ENCODE assay signal across 1 cellular context in genomic region chr9:137240321-137240840, GRCh38.
TF ChIP-seq lines count a peak whose summit lies in the region.

No MANE protein-coding gene starts in this region.

TF ChIP-seq in HepG2, 621 proteins besides CTCF, POLR2A, EP300 and RAD21 (continued from another document and continues in another):
- TF ChIP-seq ZFP1 (CRISPR knock-in tag; IDR thresholded peaks at IDR 0.05) (no peak), ERF (CRISPR knock-in tag; IDR thresholded peaks at IDR 0.05) (no peak; the same call in 1 of the 2 replicates), SMC3 (IDR thresholded peaks at IDR 0.05; ENCODE audit: low read length) (no peak), ZNF639 (CRISPR knock-in tag; conservative IDR thresholded peaks at IDR 0.05) (peak; percentile 97), TOPORS (CRISPR knock-in tag; IDR thresholded peaks at IDR 0.05) (no peak), SCMH1 (CRISPR knock-in tag; IDR thresholded peaks at IDR 0.05; ENCODE audit: borderline replicate concordance) (no peak), GTF3A (CRISPR knock-in tag; conservative IDR thresholded peaks at IDR 0.05) (no peak; the same call in 1 of the 2 replicates), JARID2 (CRISPR knock-in tag; IDR thresholded peaks at IDR 0.05; ENCODE audit: insufficient replicate concordance) (no peak), CSRNP2 (CRISPR knock-in tag; conservative IDR thresholded peaks at IDR 0.05; ENCODE audit: low read depth) (no peak), ZNF556 (CRISPR knock-in tag; IDR thresholded peaks at IDR 0.05; ENCODE audit: borderline replicate concordance) (0 out of 2 replicates have a peak, but pooled peaks have one; percentile 17), PRDM15 (CRISPR knock-in tag; IDR thresholded peaks at IDR 0.05) (no peak), MZF1 (CRISPR knock-in tag; IDR thresholded peaks at IDR 0.05; ENCODE audit: borderline replicate concordance) (no peak), ZC3H4 (CRISPR knock-in tag; IDR thresholded peaks at IDR 0.05; ENCODE audit: borderline replicate concordance) (no peak), GZF1 (CRISPR knock-in tag; IDR thresholded peaks at IDR 0.05) (peak; percentile 25; the same call in 1 of the 2 replicates), BHLHE40 (IDR thresholded peaks at IDR 0.05; ENCODE audit: low read length) (peak; percentile 75), RBFOX2 (IDR thresholded peaks at IDR 0.05; ENCODE audit: low read depth, low read length) (peak; percentile 68; the same call in 1 of the 2 replicates), ZEB1 (IDR thresholded peaks at IDR 0.05; ENCODE audit: insufficient replicate concordance, low read depth) (no peak), ATF7-NPFF (CRISPR knock-in tag; IDR thresholded peaks at IDR 0.05; ENCODE audit: low read depth) (peak; percentile 89), RAD51 (IDR thresholded peaks at IDR 0.05; ENCODE audit: borderline replicate concordance) (no peak), XRCC5 (optimal IDR thresholded peaks at IDR 0.05; ENCODE audit: low read length) (no peak), NR2F2 (IDR thresholded peaks at IDR 0.05; ENCODE audit: borderline replicate concordance, low read depth) (no peak), AKAP8 (CRISPR knock-in tag; IDR thresholded peaks at IDR 0.05) (peak; percentile 81), ESRRA (CRISPR knock-in tag; IDR thresholded peaks at IDR 0.05; ENCODE audit: low read depth) (peak; percentile 65; the same call in 1 of the 2 replicates), SATB2 (CRISPR knock-in tag; IDR thresholded peaks at IDR 0.05) (no peak; the same call in 1 of the 2 replicates), ZNF24 (IDR thresholded peaks at IDR 0.05) (no peak), U2AF1 (optimal IDR thresholded peaks at IDR 0.05; ENCODE audit: low read depth, low read length) (no peak), ZNF713 (CRISPR knock-in tag; IDR thresholded peaks at IDR 0.05) (no peak), RBM39 (IDR thresholded peaks at IDR 0.05; ENCODE audit: low read depth, low read length, poor library complexity, severe bottlenecking) (no peak), ETV6 (CRISPR knock-in tag; conservative IDR thresholded peaks at IDR 0.05) (peak; percentile 73), MLXIP (CRISPR knock-in tag; IDR thresholded peaks at IDR 0.05; ENCODE audit: borderline replicate concordance) (0 out of 2 replicates have a peak, but pooled peaks have one; percentile 60), ZNF816 (CRISPR knock-in tag; IDR thresholded peaks at IDR 0.05; ENCODE audit: borderline replicate concordance) (no peak), ZNF720 (CRISPR knock-in tag; IDR thresholded peaks at IDR 0.05) (no peak), CBX2 (IDR thresholded peaks at IDR 0.05; ENCODE audit: low read depth, low read length) (no peak), CBX2 (CRISPR knock-in tag; IDR thresholded peaks at IDR 0.05; ENCODE audit: low read depth) (no peak), ZNF180 (CRISPR knock-in tag; IDR thresholded peaks at IDR 0.05; ENCODE audit: borderline replicate concordance, low read depth) (no peak), NFIC (IDR thresholded peaks at IDR 0.05; ENCODE audit: low read length) (no peak), SMARCC2 (IDR thresholded peaks at IDR 0.05) (no peak)
- TF ChIP-seq, protein P1, sequence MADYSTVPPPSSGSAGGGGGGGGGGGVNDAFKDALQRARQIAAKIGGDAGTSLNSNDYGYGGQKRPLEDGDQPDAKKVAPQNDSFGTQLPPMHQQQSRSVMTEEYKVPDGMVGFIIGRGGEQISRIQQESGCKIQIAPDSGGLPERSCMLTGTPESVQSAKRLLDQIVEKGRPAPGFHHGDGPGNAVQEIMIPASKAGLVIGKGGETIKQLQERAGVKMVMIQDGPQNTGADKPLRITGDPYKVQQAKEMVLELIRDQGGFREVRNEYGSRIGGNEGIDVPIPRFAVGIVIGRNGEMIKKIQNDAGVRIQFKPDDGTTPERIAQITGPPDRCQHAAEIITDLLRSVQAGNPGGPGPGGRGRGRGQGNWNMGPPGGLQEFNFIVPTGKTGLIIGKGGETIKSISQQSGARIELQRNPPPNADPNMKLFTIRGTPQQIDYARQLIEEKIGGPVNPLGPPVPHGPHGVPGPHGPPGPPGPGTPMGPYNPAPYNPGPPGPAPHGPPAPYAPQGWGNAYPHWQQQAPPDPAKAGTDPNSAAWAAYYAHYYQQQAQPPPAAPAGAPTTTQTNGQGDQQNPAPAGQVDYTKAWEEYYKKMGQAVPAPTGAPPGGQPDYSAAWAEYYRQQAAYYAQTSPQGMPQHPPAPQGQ (CRISPR knock-in tag; IDR thresholded peaks at IDR 0.05; ENCODE audit: borderline replicate concordance), result no peak
- TF ChIP-seq, protein P2, sequence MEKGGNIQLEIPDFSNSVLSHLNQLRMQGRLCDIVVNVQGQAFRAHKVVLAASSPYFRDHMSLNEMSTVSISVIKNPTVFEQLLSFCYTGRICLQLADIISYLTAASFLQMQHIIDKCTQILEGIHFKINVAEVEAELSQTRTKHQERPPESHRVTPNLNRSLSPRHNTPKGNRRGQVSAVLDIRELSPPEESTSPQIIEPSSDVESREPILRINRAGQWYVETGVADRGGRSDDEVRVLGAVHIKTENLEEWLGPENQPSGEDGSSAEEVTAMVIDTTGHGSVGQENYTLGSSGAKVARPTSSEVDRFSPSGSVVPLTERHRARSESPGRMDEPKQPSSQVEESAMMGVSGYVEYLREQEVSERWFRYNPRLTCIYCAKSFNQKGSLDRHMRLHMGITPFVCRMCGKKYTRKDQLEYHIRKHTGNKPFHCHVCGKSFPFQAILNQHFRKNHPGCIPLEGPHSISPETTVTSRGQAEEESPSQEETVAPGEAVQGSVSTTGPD (CRISPR knock-in tag; IDR thresholded peaks at IDR 0.05), result no peak
- TF ChIP-seq, protein P3, sequence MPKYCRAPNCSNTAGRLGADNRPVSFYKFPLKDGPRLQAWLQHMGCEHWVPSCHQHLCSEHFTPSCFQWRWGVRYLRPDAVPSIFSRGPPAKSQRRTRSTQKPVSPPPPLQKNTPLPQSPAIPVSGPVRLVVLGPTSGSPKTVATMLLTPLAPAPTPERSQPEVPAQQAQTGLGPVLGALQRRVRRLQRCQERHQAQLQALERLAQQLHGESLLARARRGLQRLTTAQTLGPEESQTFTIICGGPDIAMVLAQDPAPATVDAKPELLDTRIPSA (CRISPR knock-in tag; IDR thresholded peaks at IDR 0.05; ENCODE audit: borderline replicate concordance), result no peak
- TF ChIP-seq, protein P4, sequence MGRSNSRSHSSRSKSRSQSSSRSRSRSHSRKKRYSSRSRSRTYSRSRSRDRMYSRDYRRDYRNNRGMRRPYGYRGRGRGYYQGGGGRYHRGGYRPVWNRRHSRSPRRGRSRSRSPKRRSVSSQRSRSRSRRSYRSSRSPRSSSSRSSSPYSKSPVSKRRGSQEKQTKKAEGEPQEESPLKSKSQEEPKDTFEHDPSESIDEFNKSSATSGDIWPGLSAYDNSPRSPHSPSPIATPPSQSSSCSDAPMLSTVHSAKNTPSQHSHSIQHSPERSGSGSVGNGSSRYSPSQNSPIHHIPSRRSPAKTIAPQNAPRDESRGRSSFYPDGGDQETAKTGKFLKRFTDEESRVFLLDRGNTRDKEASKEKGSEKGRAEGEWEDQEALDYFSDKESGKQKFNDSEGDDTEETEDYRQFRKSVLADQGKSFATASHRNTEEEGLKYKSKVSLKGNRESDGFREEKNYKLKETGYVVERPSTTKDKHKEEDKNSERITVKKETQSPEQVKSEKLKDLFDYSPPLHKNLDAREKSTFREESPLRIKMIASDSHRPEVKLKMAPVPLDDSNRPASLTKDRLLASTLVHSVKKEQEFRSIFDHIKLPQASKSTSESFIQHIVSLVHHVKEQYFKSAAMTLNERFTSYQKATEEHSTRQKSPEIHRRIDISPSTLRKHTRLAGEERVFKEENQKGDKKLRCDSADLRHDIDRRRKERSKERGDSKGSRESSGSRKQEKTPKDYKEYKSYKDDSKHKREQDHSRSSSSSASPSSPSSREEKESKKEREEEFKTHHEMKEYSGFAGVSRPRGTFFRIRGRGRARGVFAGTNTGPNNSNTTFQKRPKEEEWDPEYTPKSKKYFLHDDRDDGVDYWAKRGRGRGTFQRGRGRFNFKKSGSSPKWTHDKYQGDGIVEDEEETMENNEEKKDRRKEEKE (IDR thresholded peaks at IDR 0.05), result no peak
- TF ChIP-seq, protein P5, sequence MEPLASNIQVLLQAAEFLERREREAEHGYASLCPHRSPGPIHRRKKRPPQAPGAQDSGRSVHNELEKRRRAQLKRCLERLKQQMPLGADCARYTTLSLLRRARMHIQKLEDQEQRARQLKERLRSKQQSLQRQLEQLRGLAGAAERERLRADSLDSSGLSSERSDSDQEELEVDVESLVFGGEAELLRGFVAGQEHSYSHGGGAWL (CRISPR knock-in tag; IDR thresholded peaks at IDR 0.05), result peak; percentile 86
- TF ChIP-seq, protein P6, sequence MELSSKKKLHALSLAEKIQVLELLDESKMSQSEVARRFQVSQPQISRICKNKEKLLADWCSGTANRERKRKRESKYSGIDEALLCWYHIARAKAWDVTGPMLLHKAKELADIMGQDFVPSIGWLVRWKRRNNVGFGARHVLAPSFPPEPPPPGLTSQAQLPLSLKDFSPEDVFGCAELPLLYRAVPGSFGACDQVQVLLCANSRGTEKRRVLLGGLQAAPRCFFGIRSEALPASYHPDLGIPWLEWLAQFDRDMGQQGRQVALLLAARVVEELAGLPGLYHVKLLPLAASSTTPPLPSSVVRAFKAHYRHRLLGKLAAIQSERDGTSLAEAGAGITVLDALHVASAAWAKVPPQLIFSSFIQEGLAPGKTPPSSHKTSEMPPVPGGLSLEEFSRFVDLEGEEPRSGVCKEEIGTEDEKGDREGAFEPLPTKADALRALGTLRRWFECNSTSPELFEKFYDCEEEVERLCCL (CRISPR knock-in tag; IDR thresholded peaks at IDR 0.05; ENCODE audit: borderline replicate concordance), result peak; percentile 90; the same call in 1 of the 2 replicates
